ENCODE assay signal across 13 cellular contexts in genomic region chr4:145840801-145841200, GRCh38.
A peak's percentile ranks its signal among the peaks of the same experiment; 100 is the strongest.
DNase-seq lines count a peak whose midpoint lies in the region; ATAC-seq, FAIRE-seq and TF ChIP-seq lines count a peak whose summit lies in the region.
"Had no signal": no experiment of that assay in that cellular context is flagged by ENCODE, and none has a peak within 500 bp of the region (broad histone marks: within the 10 kb centered on the region; RNA-seq: fewer than 3 reads in every experiment).

No MANE protein-coding gene starts in this region.

- H3K9ac ChIP-seq in K562 (ENCODE audit: insufficient read depth in 1 of 2, low read depth in 2 of 2, low read length in 2 of 2), result no peak overlapping the region
- H3K9ac ChIP-seq: GM23248 had no signal

- no peaks in the 10 kb centered on the region for H3K9me3 Mint-ChIP-seq in activated CD4-positive, alpha-beta T cell treated with anti-CD3 and anti-CD28 coated beads, Interleukin-2, amount 10 ng/mL, durations not matched to agents 7 days and 5 days
- H3K9me3 Mint-ChIP-seq: CD4-positive, alpha-beta memory T cell had no signal

- no peak overlapping the region for H3K27ac ChIP-seq in K562 (ENCODE audit: extremely low read depth, low read depth, low read length)
- H3K27ac ChIP-seq: A549, GM23248 had no signal

- intact Hi-C loops in K562 (cut with micrococcal nuclease), result no loop called here

- H4K20me1 ChIP-seq in K562 (replicated peaks; ENCODE audit: control insufficient read depth, insufficient read depth, low read length), result no peaks in the 10 kb centered on the region

- no peaks in the 10 kb centered on the region for H3K36me3 ChIP-seq in K562 (ENCODE audit: control insufficient read depth, insufficient read depth, low read length)

- peaks cover 25% of the 10 kb centered on the region for H3K36me3 Mint-ChIP-seq in activated CD4-positive, alpha-beta T cell treated with anti-CD3 and anti-CD28 coated beads, Interleukin-2, amount 10 ng/mL, durations not matched to agents 7 days and 5 days (ENCODE audit: low read depth)

- 2% methylated on average over 3 of the region's 3 CpGs for WGBS in K562 (ENCODE audit: insufficient coverage, low coverage, missing lambda C conversion rate)

- H3K27ac Mint-ChIP-seq in activated CD4-positive, alpha-beta T cell treated with anti-CD3 and anti-CD28 coated beads, Interleukin-2, amount 10 ng/mL, durations not matched to agents 7 days and 5 days, result peak overlapping the region; percentile 47
- H3K27ac Mint-ChIP-seq: CD4-positive, alpha-beta memory T cell had no signal

- ATAC-seq in K562 (no peak), HG03175 (IDR thresholded peaks at IDR 0.05; ENCODE audit: unreplicated experiment) (no peak), GM19035 (IDR thresholded peaks at IDR 0.05; ENCODE audit: unreplicated experiment) (no peak)

- H3K4me2 ChIP-seq in K562 (ENCODE audit: insufficient read depth, low read length), result no peak overlapping the region
- H3K4me2 ChIP-seq: A549 had no signal

- no peaks in the 10 kb centered on the region for H3K27me3 Mint-ChIP-seq in activated CD4-positive, alpha-beta T cell treated with anti-CD3 and anti-CD28 coated beads, Interleukin-2, amount 10 ng/mL, durations not matched to agents 7 days and 5 days
- H3K27me3 Mint-ChIP-seq: CD4-positive, alpha-beta memory T cell had no signal

- no TSS peak for BruUV-seq in K562 (replicated peaks; lab: Mats Ljungman, UMichigan)

- POLR2A ChIA-PET in activated CD4-positive, alpha-beta T cell treated with anti-CD3 and anti-CD28 coated beads, Interleukin-2, amount 10 ng/mL, durations not matched to agents 7 days and 5 days (lab: Charles Lee), result no interaction called here
- POLR2A ChIA-PET in K562 (lab: Yijun Ruan, JAX), result no interaction called here

- TF ChIP-seq CTCF in K562 (IDR thresholded peaks at IDR 0.05 in 2 of 3, conservative IDR thresholded peaks at IDR 0.05 in 1 of 3; ENCODE audit: insufficient read depth in 2 of 3, low read depth in 1 of 3, low read length in 3 of 3), result no peak

- CTCF ChIA-PET in activated CD4-positive, alpha-beta T cell treated with anti-CD3 and anti-CD28 coated beads, Interleukin-2, amount 10 ng/mL, durations not matched to agents 7 days and 5 days (lab: Charles Lee), result no interaction called here
- CTCF ChIA-PET in K562 (lab: Yijun Ruan, JAX; ENCODE audit: low intra/inter-chr PET ratio), result no interaction called here

- no peak for FAIRE-seq in K562 (lab: Jason Lieb, UNC)
- FAIRE-seq: A549 had no signal

- in situ Hi-C loops in K562 (cut with MboI), result no loop called here

- TF ChIP-seq EP300 in K562 (IDR thresholded peaks at IDR 0.05; ENCODE audit: low read length), result no peak

- no peak for TF ChIP-seq RAD21 in K562 (CRISPR knock-in tag; conservative IDR thresholded peaks at IDR 0.05 in 1 of 2, IDR thresholded peaks at IDR 0.05 in 1 of 2)

- no peaks in the 10 kb centered on the region for H3K9me3 ChIP-seq in K562 (replicated peaks; ENCODE audit: control insufficient read depth, insufficient read depth, low read depth, low read length)
- H3K9me3 ChIP-seq: A549, Caco-2 had no signal

- H3K9me1 ChIP-seq in K562 (ENCODE audit: control insufficient read depth, insufficient read depth, low read length), result no peaks in the 10 kb centered on the region

- H3K4me1 Mint-ChIP-seq in activated CD4-positive, alpha-beta T cell treated with anti-CD3 and anti-CD28 coated beads, Interleukin-2, amount 10 ng/mL, durations not matched to agents 7 days and 5 days, result peaks cover 27% of the 10 kb centered on the region

- H3K4me3 ChIP-seq in K562, result no peak overlapping the region
- H3K4me3 ChIP-seq: A549, GM23248 had no signal

- H2AFZ ChIP-seq in K562 (ENCODE audit: low read depth, low read length), result no peak overlapping the region
- H2AFZ ChIP-seq: GM23248 had no signal

- H3K79me2 ChIP-seq in K562 (ENCODE audit: control insufficient read depth, insufficient read depth, low read length), result no peaks in the 10 kb centered on the region

- H3K4me1 ChIP-seq in K562 (replicated peaks in 1 of 2; ENCODE audit: control insufficient read depth in 2 of 2, insufficient read depth in 2 of 2, low read length in 2 of 2), result no peaks in the 10 kb centered on the region
- H3K4me1 ChIP-seq: A549, Caco-2 had no signal

- no peak for DNase-seq in activated CD4-positive, alpha-beta T cell treated with anti-CD3 and anti-CD28 coated beads, Interleukin-2, amount 10 ng/mL, durations not matched to agents 7 days and 5 days
- no peak for DNase-seq in activated CD4-positive, alpha-beta T cell treated with anti-CD3 and anti-CD28 coated beads for 1 hour
- DNase-seq in COR-L47 (lab: John Stamatoyannopoulos, UW) (peak; percentile 15), K562 (ENCODE audit: extremely low read depth in 1 of 4, low spot score in 3 of 4) (no peak), D341Med (ENCODE audit: low spot score) (no peak)
- DNase-seq: DMS79 had no signal

- no peak for TF ChIP-seq POLR2A in K562 (conservative IDR thresholded peaks at IDR 0.05)

- no peak overlapping the region for H3K4me3 Mint-ChIP-seq in activated CD4-positive, alpha-beta T cell treated with anti-CD3 and anti-CD28 coated beads, Interleukin-2, amount 10 ng/mL, durations not matched to agents 7 days and 5 days
- H3K4me3 Mint-ChIP-seq: CD4-positive, alpha-beta memory T cell; H9 had no signal

- H3K27me3 ChIP-seq in K562 (ENCODE audit: control insufficient read depth in 2 of 2, insufficient read depth in 2 of 2, low read length in 2 of 2), result peaks cover 0 to 9% of the 10 kb centered on the region in 2 experiments; a peak in 1 of 5 replicates

TF ChIP-seq in K562, 482 proteins besides CTCF, POLR2A, EP300 and RAD21:
- peak; percentile 59; the same call in 1 of the 2 replicates for TF ChIP-seq SPI1 (IDR thresholded peaks at IDR 0.05; ENCODE audit: borderline replicate concordance, low read depth, low read length)
- no peak for TF ChIP-seq ZKSCAN3 (CRISPR knock-in tag; IDR thresholded peaks at IDR 0.05)
- no peak for TF ChIP-seq LCOR (CRISPR knock-in tag; IDR thresholded peaks at IDR 0.05)
- no peak for TF ChIP-seq FIP1L1 (IDR thresholded peaks at IDR 0.05; ENCODE audit: low read depth, low read length, poor library complexity, severe bottlenecking)
- TF ChIP-seq NKRF (IDR thresholded peaks at IDR 0.05; ENCODE audit: borderline replicate concordance), result no peak
- no peak for TF ChIP-seq SMARCE1 (IDR thresholded peaks at IDR 0.05)
